In genomic region chr11:120335928-120336640, GRCh38 we compare ENCODE assay signal across 1 cellular context.
TF ChIP-seq lines count a peak whose summit lies in the region.

A gene with protein sequence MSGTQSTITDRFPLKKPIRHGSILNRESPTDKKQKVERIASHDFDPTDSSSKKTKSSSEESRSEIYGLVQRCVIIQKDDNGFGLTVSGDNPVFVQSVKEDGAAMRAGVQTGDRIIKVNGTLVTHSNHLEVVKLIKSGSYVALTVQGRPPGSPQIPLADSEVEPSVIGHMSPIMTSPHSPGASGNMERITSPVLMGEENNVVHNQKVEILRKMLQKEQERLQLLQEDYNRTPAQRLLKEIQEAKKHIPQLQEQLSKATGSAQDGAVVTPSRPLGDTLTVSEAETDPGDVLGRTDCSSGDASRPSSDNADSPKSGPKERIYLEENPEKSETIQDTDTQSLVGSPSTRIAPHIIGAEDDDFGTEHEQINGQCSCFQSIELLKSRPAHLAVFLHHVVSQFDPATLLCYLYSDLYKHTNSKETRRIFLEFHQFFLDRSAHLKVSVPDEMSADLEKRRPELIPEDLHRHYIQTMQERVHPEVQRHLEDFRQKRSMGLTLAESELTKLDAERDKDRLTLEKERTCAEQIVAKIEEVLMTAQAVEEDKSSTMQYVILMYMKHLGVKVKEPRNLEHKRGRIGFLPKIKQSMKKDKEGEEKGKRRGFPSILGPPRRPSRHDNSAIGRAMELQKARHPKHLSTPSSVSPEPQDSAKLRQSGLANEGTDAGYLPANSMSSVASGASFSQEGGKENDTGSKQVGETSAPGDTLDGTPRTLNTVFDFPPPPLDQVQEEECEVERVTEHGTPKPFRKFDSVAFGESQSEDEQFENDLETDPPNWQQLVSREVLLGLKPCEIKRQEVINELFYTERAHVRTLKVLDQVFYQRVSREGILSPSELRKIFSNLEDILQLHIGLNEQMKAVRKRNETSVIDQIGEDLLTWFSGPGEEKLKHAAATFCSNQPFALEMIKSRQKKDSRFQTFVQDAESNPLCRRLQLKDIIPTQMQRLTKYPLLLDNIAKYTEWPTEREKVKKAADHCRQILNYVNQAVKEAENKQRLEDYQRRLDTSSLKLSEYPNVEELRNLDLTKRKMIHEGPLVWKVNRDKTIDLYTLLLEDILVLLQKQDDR (N-terminal part only) (plus strand): TSS chr11:120336413. CDS start chr11:120337244, 831 bp downstream.

TF ChIP-seq in HepG2, 621 proteins besides CTCF, POLR2A, EP300 and RAD21 (continued from another document and continues in another):
- TF ChIP-seq PLRG1 (conservative IDR thresholded peaks at IDR 0.05) (no peak), GLMP (CRISPR knock-in tag; IDR thresholded peaks at IDR 0.05; ENCODE audit: borderline replicate concordance) (no peak), HES4 (CRISPR knock-in tag; IDR thresholded peaks at IDR 0.05; ENCODE audit: borderline replicate concordance) (0 out of 2 replicates have a peak, but pooled peaks have one; percentile 14), SOX13 (IDR thresholded peaks at IDR 0.05) (no peak), SOX13 (CRISPR knock-in tag; conservative IDR thresholded peaks at IDR 0.05 in 1 of 2, IDR thresholded peaks at IDR 0.05 in 1 of 2) (peak in 1 of 2 experiments; percentile 65; a peak in 2 of 4 replicates), HOXA3 (CRISPR knock-in tag; IDR thresholded peaks at IDR 0.05) (peak; percentile 69), ZC3H13 (CRISPR knock-in tag; IDR thresholded peaks at IDR 0.05) (peak; percentile 95), KDM1A (CRISPR knock-in tag; IDR thresholded peaks at IDR 0.05) (no peak), U2AF1 (optimal IDR thresholded peaks at IDR 0.05; ENCODE audit: low read depth, low read length) (peak; percentile 81), ZNF562 (CRISPR knock-in tag; IDR thresholded peaks at IDR 0.05; ENCODE audit: borderline replicate concordance) (no peak; the same call in 1 of the 2 replicates), PHF20 (CRISPR knock-in tag; IDR thresholded peaks at IDR 0.05) (peak; percentile 79), SNAPC4 (CRISPR knock-in tag; IDR thresholded peaks at IDR 0.05) (peak; percentile 54; the same call in 1 of the 2 replicates), HNRNPLL (IDR thresholded peaks at IDR 0.05; ENCODE audit: low read depth, low read length, poor library complexity, severe bottlenecking) (peak; percentile 70), GZF1 (CRISPR knock-in tag; IDR thresholded peaks at IDR 0.05) (0 out of 2 replicates have a peak, but pooled peaks have one; percentile 67), FIP1L1 (IDR thresholded peaks at IDR 0.05; ENCODE audit: borderline replicate concordance, insufficient read depth, low read depth, low read length) (no peak), ARID3A (IDR thresholded peaks at IDR 0.05; ENCODE audit: low read depth, low read length) (peak; percentile 71; the same call in 1 of the 2 replicates), HMG20A (CRISPR knock-in tag; IDR thresholded peaks at IDR 0.05; ENCODE audit: borderline replicate concordance) (peak; percentile 65), ZSCAN22 (CRISPR knock-in tag; IDR thresholded peaks at IDR 0.05) (peak; percentile 29; the same call in 1 of the 2 replicates), RORA (CRISPR knock-in tag; IDR thresholded peaks at IDR 0.05) (no peak), ZNF446 (CRISPR knock-in tag; IDR thresholded peaks at IDR 0.05) (no peak), PCBP1 (IDR thresholded peaks at IDR 0.05; ENCODE audit: borderline replicate concordance, low read depth, low read length) (peak; percentile 100), THYN1 (CRISPR knock-in tag; IDR thresholded peaks at IDR 0.05; ENCODE audit: borderline replicate concordance, low read depth) (no peak), ZNF281 (CRISPR knock-in tag; IDR thresholded peaks at IDR 0.05; ENCODE audit: borderline replicate concordance) (0 out of 2 replicates have a peak, but pooled peaks have one; percentile 26), ZNF501 (CRISPR knock-in tag; IDR thresholded peaks at IDR 0.05) (peak; percentile 95), ZNF605 (CRISPR knock-in tag; IDR thresholded peaks at IDR 0.05) (peak; percentile 56; the same call in 1 of the 2 replicates), HOXA9 (CRISPR knock-in tag; IDR thresholded peaks at IDR 0.05; ENCODE audit: borderline replicate concordance) (peak; percentile 74; the same call in 1 of the 2 replicates), TCF12 (IDR thresholded peaks at IDR 0.05) (no peak), TCF12 (CRISPR knock-in tag; IDR thresholded peaks at IDR 0.05) (peak; percentile 46; the same call in 1 of the 2 replicates), RNF2 (conservative IDR thresholded peaks at IDR 0.05; ENCODE audit: low read depth) (peak; percentile 46; the same call in 1 of the 2 replicates), ZNF652 (CRISPR knock-in tag; IDR thresholded peaks at IDR 0.05; ENCODE audit: borderline replicate concordance, low read depth) (no peak), ZNF232 (CRISPR knock-in tag; IDR thresholded peaks at IDR 0.05; ENCODE audit: borderline replicate concordance) (no peak; the same call in 1 of the 2 replicates), ELK4 (CRISPR knock-in tag; IDR thresholded peaks at IDR 0.05; ENCODE audit: borderline replicate concordance) (no peak), SPEN (CRISPR knock-in tag; IDR thresholded peaks at IDR 0.05; ENCODE audit: low read depth) (peak; percentile 83), ZNF558 (CRISPR knock-in tag; IDR thresholded peaks at IDR 0.05; ENCODE audit: borderline replicate concordance) (peak; percentile 72; the same call in 1 of the 2 replicates), ZNF3 (CRISPR knock-in tag; IDR thresholded peaks at IDR 0.05) (no peak), HCFC1 (IDR thresholded peaks at IDR 0.05; ENCODE audit: low read depth, low read length) (peak; percentile 32; the same call in 1 of the 2 replicates), ZNF263 (CRISPR knock-in tag; IDR thresholded peaks at IDR 0.05) (no peak), KDM5A (IDR thresholded peaks at IDR 0.05; ENCODE audit: borderline replicate concordance, low read length) (no peak), KDM5B (CRISPR knock-in tag; IDR thresholded peaks at IDR 0.05; ENCODE audit: borderline replicate concordance) (peak; percentile 60; the same call in 1 of the 2 replicates), ZNF766 (CRISPR knock-in tag; IDR thresholded peaks at IDR 0.05; ENCODE audit: borderline replicate concordance) (0 out of 2 replicates have a peak, but pooled peaks have one; percentile 14), ZMAT5 (CRISPR knock-in tag; IDR thresholded peaks at IDR 0.05; ENCODE audit: borderline replicate concordance, low read depth) (no peak), IRX3 (CRISPR knock-in tag; IDR thresholded peaks at IDR 0.05; ENCODE audit: borderline replicate concordance, low read depth) (peak; percentile 4; the same call in 1 of the 2 replicates), ZSCAN25 (CRISPR knock-in tag; IDR thresholded peaks at IDR 0.05) (0 out of 2 replicates have a peak, but pooled peaks have one; percentile 20), THAP11 (CRISPR knock-in tag; IDR thresholded peaks at IDR 0.05) (peak; percentile 82)
- TF ChIP-seq, protein P1, sequence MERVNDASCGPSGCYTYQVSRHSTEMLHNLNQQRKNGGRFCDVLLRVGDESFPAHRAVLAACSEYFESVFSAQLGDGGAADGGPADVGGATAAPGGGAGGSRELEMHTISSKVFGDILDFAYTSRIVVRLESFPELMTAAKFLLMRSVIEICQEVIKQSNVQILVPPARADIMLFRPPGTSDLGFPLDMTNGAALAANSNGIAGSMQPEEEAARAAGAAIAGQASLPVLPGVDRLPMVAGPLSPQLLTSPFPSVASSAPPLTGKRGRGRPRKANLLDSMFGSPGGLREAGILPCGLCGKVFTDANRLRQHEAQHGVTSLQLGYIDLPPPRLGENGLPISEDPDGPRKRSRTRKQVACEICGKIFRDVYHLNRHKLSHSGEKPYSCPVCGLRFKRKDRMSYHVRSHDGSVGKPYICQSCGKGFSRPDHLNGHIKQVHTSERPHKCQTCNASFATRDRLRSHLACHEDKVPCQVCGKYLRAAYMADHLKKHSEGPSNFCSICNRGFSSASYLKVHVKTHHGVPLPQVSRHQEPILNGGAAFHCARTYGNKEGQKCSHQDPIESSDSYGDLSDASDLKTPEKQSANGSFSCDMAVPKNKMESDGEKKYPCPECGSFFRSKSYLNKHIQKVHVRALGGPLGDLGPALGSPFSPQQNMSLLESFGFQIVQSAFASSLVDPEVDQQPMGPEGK (CRISPR knock-in tag; IDR thresholded peaks at IDR 0.05) = peak; percentile 97
- TF ChIP-seq, protein P2, sequence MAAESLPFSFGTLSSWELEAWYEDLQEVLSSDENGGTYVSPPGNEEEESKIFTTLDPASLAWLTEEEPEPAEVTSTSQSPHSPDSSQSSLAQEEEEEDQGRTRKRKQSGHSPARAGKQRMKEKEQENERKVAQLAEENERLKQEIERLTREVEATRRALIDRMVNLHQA (CRISPR knock-in tag; IDR thresholded peaks at IDR 0.05) = no peak
